ENCODE assay signal across 13 cellular contexts in the genomic region with DNA sequence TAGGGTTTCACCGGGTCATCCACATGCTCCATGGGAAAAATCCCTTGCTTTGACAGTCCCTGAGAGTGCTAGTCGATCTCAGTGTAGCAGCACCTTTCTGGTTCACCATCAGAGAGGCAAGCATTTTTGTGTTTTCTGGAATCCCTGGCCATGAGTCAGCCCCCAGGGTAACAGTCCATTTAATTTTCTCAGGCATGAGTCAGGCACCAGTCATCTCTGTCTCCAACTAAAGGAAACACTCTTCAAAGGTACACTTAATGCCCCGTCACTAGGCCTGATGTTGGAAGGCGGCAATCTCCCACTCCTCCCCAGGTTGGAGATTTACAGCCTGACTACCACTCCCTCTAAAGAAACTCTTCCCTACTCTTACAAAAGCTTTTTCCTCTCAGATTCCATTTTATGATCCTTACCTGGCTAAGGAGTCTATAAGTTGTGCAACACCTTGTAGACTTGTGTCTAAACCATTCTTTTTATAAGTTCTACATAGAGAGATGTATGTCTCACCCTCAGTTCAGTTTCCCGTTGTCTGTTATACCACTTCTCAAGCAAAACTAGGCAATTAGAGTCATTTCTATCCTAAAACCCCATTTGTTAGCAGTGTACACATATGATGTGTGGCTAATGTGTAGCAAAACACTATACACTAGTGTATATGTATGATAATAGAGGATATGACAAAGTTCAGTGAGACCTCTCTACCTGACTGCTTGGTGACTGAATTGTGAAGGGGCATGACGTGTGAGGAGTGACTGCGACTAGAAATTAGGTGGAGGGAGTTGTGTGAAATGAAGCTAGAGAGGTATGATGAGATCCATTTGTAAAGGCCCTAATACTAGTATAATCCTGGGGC. TPM values are rescaled to one million over a fixed set of nuclear protein-coding genes. Genes with fewer than 3 reads are reported as not detected.
DNase-seq lines count a peak whose midpoint lies in the region; ATAC-seq and TF ChIP-seq lines count a peak whose summit lies in the region.
"Had no signal": no experiment of that assay in that cellular context is flagged by ENCODE, and none has a peak within 500 bp of the region (broad histone marks: within the 10 kb centered on the region; RNA-seq: fewer than 3 reads in every experiment).

No MANE protein-coding gene starts in this region.

- H3K27ac ChIP-seq in RWPE2 (ENCODE audit: poor library complexity, severe bottlenecking) (peak overlapping the region; percentile 95), fibroblast of lung (ENCODE audit: insufficient read depth, low read length) (no peak overlapping the region), heart left ventricle (no peak overlapping the region)
- H3K27ac ChIP-seq: BLaER1 treated with 17β-estradiol and CSF1 and Interleukin-3, amounts not matched to agents 10 nM and 100 nM had no signal

- H3K4me1 Mint-ChIP-seq in activated naive CD4-positive, alpha-beta T cell treated with anti-CD3 and anti-CD28 coated beads, Interleukin-2, amount 10 ng/mL, durations not matched to agents 7 days and 5 days: peaks cover 16% of the 10 kb centered on the region
- H3K4me1 Mint-ChIP-seq in stimulated activated naive B cell treated with anti-CD40 and anti-IgM and Interleukin-4, amounts not matched to agents 10 μg/mL and 1 μg/mL and 100 μg/mL, for 72 hours: peaks cover 10 to 24% of the 10 kb centered on the region in 2 donors

- no peak overlapping the region for H3K4me3 ChIP-seq in RWPE2 (ENCODE audit: severe bottlenecking)
- H3K4me3 ChIP-seq in fibroblast of lung (replicated peaks in 1 of 4; ENCODE audit: control extremely low read depth in 1 of 4, insufficient read depth in 1 of 4, low read depth in 3 of 4, low read length in 4 of 4): no peak overlapping the region
- no peak overlapping the region for H3K4me3 ChIP-seq in heart left ventricle
- H3K4me3 ChIP-seq: BLaER1 treated with 17β-estradiol and CSF1 and Interleukin-3, amounts not matched to agents 10 nM and 100 nM; lung; skin epidermis had no signal

- H3K27me3 ChIP-seq in RWPE2 (ENCODE audit: insufficient read depth, poor library complexity, severe bottlenecking): no peaks in the 10 kb centered on the region
- no peaks in the 10 kb centered on the region for H3K27me3 ChIP-seq in fibroblast of lung (ENCODE audit: control insufficient read depth, insufficient read depth, low read length)
- no peaks in the 10 kb centered on the region for H3K27me3 ChIP-seq in heart left ventricle
- H3K27me3 ChIP-seq: BLaER1 treated with 17β-estradiol and CSF1 and Interleukin-3, amounts not matched to agents 10 nM and 100 nM had no signal

- H3K27ac Mint-ChIP-seq in activated naive CD4-positive, alpha-beta T cell treated with anti-CD3 and anti-CD28 coated beads, Interleukin-2, amount 50 U/mL, for 72 hours: no peak overlapping the region
- H3K27ac Mint-ChIP-seq in activated naive CD4-positive, alpha-beta T cell treated with anti-CD3 and anti-CD28 coated beads, Interleukin-2, amount 10 ng/mL, durations not matched to agents 7 days and 5 days: no peak overlapping the region
- H3K27ac Mint-ChIP-seq in stimulated activated naive B cell treated with anti-CD40 and anti-IgM and Interleukin-4, amounts not matched to agents 10 μg/mL and 1 μg/mL and 100 μg/mL, for 72 hours: no peak overlapping the region

- intact Hi-C loops in heart left ventricle (cut with DNase I): no loop called here

- H3K36me3 Mint-ChIP-seq in activated naive CD4-positive, alpha-beta T cell treated with anti-CD3 and anti-CD28 coated beads, Interleukin-2, amount 50 U/mL, for 72 hours: peaks cover 0 to 30% of the 10 kb centered on the region in 2 donors
- peaks cover 13% of the 10 kb centered on the region for H3K36me3 Mint-ChIP-seq in activated naive CD4-positive, alpha-beta T cell treated with anti-CD3 and anti-CD28 coated beads, Interleukin-2, amount 10 ng/mL, durations not matched to agents 7 days and 5 days
- H3K36me3 Mint-ChIP-seq in stimulated activated naive B cell treated with anti-CD40 and anti-IgM and Interleukin-4, amounts not matched to agents 10 μg/mL and 1 μg/mL and 100 μg/mL, for 72 hours: peaks cover 8 to 34% of the 10 kb centered on the region in 2 donors

- H3K4me1 ChIP-seq in RWPE2 (ENCODE audit: insufficient read depth, poor library complexity, severe bottlenecking) (peaks cover 36% of the 10 kb centered on the region), fibroblast of lung (ENCODE audit: control insufficient read depth, extremely low read depth, insufficient read depth, low read length) (peaks cover 6% of the 10 kb centered on the region), heart left ventricle (no peaks in the 10 kb centered on the region)
- H3K4me1 ChIP-seq: BLaER1 treated with 17β-estradiol and CSF1 and Interleukin-3, amounts not matched to agents 10 nM and 100 nM had no signal

- H3K9ac ChIP-seq in fibroblast of lung (ENCODE audit: insufficient read depth, low read length): no peak overlapping the region
- H3K9ac ChIP-seq: BLaER1 treated with 17β-estradiol and CSF1 and Interleukin-3, amounts not matched to agents 10 nM and 100 nM had no signal

- no peak for DNase-seq in activated naive CD4-positive, alpha-beta T cell treated with anti-CD3 and anti-CD28 coated beads, Interleukin-2, amount 50 U/mL, for 72 hours (ENCODE audit: low spot score in 2 of 2)
- DNase-seq in activated naive CD4-positive, alpha-beta T cell treated with anti-CD3 and anti-CD28 coated beads, Interleukin-2, amount 10 ng/mL, durations not matched to agents 7 days and 5 days: no peak
- DNase-seq in RWPE2 (ENCODE audit: low spot score): peak; percentile 90
- peak; percentile 59 to 93 for DNase-seq in fibroblast of lung (ENCODE audit: low read depth in 2 of 2)
- DNase-seq in stimulated activated naive B cell treated with anti-CD40 and anti-IgM and Interleukin-4, amounts not matched to agents 10 μg/mL and 1 μg/mL and 100 μg/mL, for 72 hours: no peak
- no peak for DNase-seq in activated CD8-positive, alpha-beta memory T cell treated with anti-CD3 and anti-CD28 coated beads, Interleukin-2, amount 50 U/mL, for 48 hours
- DNase-seq in activated effector memory CD4-positive, alpha-beta T cell treated with Interleukin-2 at 50 U/mL for 16 hours: no peak
- DNase-seq in heart left ventricle: no peak
- DNase-seq: effector memory CD4-positive, alpha-beta T cell; T-helper 2 cell had no signal

- no peaks in the 10 kb centered on the region for H3K36me3 ChIP-seq in RWPE2 (ENCODE audit: low read depth)
- no peaks in the 10 kb centered on the region for H3K36me3 ChIP-seq in fibroblast of lung (ENCODE audit: control insufficient read depth, insufficient read depth, low read length)
- H3K36me3 ChIP-seq in heart left ventricle: peaks cover 0 to 6% (median 0%) of the 10 kb centered on the region in 9 donors

- H3K9me3 Mint-ChIP-seq in activated naive CD4-positive, alpha-beta T cell treated with anti-CD3 and anti-CD28 coated beads, Interleukin-2, amount 50 U/mL, for 72 hours: peaks cover 25 to 28% of the 10 kb centered on the region in 2 donors
- peaks cover 8% of the 10 kb centered on the region for H3K9me3 Mint-ChIP-seq in activated naive CD4-positive, alpha-beta T cell treated with anti-CD3 and anti-CD28 coated beads, Interleukin-2, amount 10 ng/mL, durations not matched to agents 7 days and 5 days
- H3K9me3 Mint-ChIP-seq in stimulated activated naive B cell treated with anti-CD40 and anti-IgM and Interleukin-4, amounts not matched to agents 10 μg/mL and 1 μg/mL and 100 μg/mL, for 72 hours: peaks cover 14 to 20% of the 10 kb centered on the region in 2 donors

- H4K20me1 ChIP-seq in fibroblast of lung (ENCODE audit: control insufficient read depth, extremely low read depth, insufficient read depth, low read length): no peaks in the 10 kb centered on the region
- H4K20me1 ChIP-seq: BLaER1 treated with 17β-estradiol and CSF1 and Interleukin-3, amounts not matched to agents 10 nM and 100 nM had no signal

- no peak for TF ChIP-seq CTCF in RWPE2 (IDR thresholded peaks at IDR 0.05; ENCODE audit: poor library complexity, severe bottlenecking)
- no peak for TF ChIP-seq CTCF in fibroblast of lung (conservative IDR thresholded peaks at IDR 0.05 in 1 of 2, IDR thresholded peaks at IDR 0.05 in 1 of 2; ENCODE audit: low read depth in 1 of 2, low read length in 2 of 2)
- no peak for TF ChIP-seq CTCF in heart left ventricle (IDR thresholded peaks at IDR 0.05)

- CTCF ChIA-PET in activated naive CD4-positive, alpha-beta T cell treated with anti-CD3 and anti-CD28 coated beads, Interleukin-2, amount 10 ng/mL, durations not matched to agents 7 days and 5 days (lab: Charles Lee): no interaction called here

- peaks cover 12% of the 10 kb centered on the region for H3K27me3 Mint-ChIP-seq in activated naive CD4-positive, alpha-beta T cell treated with anti-CD3 and anti-CD28 coated beads, Interleukin-2, amount 10 ng/mL, durations not matched to agents 7 days and 5 days
- H3K27me3 Mint-ChIP-seq in stimulated activated naive B cell treated with anti-CD40 and anti-IgM and Interleukin-4, amounts not matched to agents 10 μg/mL and 1 μg/mL and 100 μg/mL, for 72 hours: no peaks in the 10 kb centered on the region

- 92 to 94% (median 93%) methylated on average over 7 of the region's 7 CpGs for WGBS in heart left ventricle, 4 donors

- H3K9me3 ChIP-seq in RWPE2 (ENCODE audit: severe bottlenecking) (no peaks in the 10 kb centered on the region), fibroblast of lung (ENCODE audit: control insufficient read depth, insufficient read depth, low read depth, low read length) (no peaks in the 10 kb centered on the region), heart left ventricle (peaks cover 0 to 32% (median 2%) of the 10 kb centered on the region in 12 donors)

- ATAC-seq in activated naive CD4-positive, alpha-beta T cell treated with anti-CD3 and anti-CD28 coated beads, Interleukin-2, amount 50 U/mL, for 72 hours: peak; percentile 77 to 89
- ATAC-seq in RWPE2 (ENCODE audit: low read depth): peak; percentile 98
- peak; percentile 41 to 54 for ATAC-seq in stimulated activated naive B cell treated with anti-CD40 and anti-IgM and Interleukin-4, amounts not matched to agents 10 μg/mL and 1 μg/mL and 100 μg/mL, for 72 hours (replicated peaks)
- ATAC-seq in heart left ventricle: no peak

- H3K4me3 Mint-ChIP-seq in activated naive CD4-positive, alpha-beta T cell treated with anti-CD3 and anti-CD28 coated beads, Interleukin-2, amount 10 ng/mL, durations not matched to agents 7 days and 5 days: no peak overlapping the region
- H3K4me3 Mint-ChIP-seq in stimulated activated naive B cell treated with anti-CD40 and anti-IgM and Interleukin-4, amounts not matched to agents 10 μg/mL and 1 μg/mL and 100 μg/mL, for 72 hours: no peak overlapping the region

- no peak overlapping the region for H3K4me2 ChIP-seq in fibroblast of lung (ENCODE audit: extremely low read depth, insufficient read depth, low read length)
- H3K4me2 ChIP-seq: BLaER1 treated with 17β-estradiol and CSF1 and Interleukin-3, amounts not matched to agents 10 nM and 100 nM had no signal

- no peak overlapping the region for H2AFZ ChIP-seq in fibroblast of lung (ENCODE audit: low read length)

- TF ChIP-seq POLR2A in heart left ventricle (IDR thresholded peaks at IDR 0.05): no peak

- no peaks in the 10 kb centered on the region for H3K79me2 ChIP-seq in fibroblast of lung (ENCODE audit: control insufficient read depth, insufficient read depth, low read length)

RNA-seq across cellular contexts. Expression of gene TMEM19, which starts 24.6 kb away (rescaled TPM):
- 10 to 100 TPM; 13.7 to 15.1 TPM for total RNA-seq in activated naive CD4-positive, alpha-beta T cell treated with anti-CD3 and anti-CD28 coated beads, Interleukin-2, amount 50 U/mL, for 72 hours
- total RNA-seq in fibroblast of lung: 21.6 and 25.1 TPM in 2 replicates
- 19.6 and 30.5 TPM in 2 replicates for polyA plus RNA-seq in fibroblast of lung
- polyA plus RNA-seq in fibroblast of lung (2012): 13.3 and 14.1 TPM in 2 replicates
- polyA minus RNA-seq in fibroblast of lung (ENCODE audit: low replicate concordance): 14.1 and 20.7 TPM in 2 replicates
- 10 to 100 TPM; 15.5 to 39.5 (median 28.8) TPM for total RNA-seq in heart left ventricle
- 10 to 100 TPM in 1 of 2 donors, 1 to 10 TPM in 1; 8.8 to 24.6 TPM for polyA plus RNA-seq in heart left ventricle

RNA-seq across cellular contexts. Expression of gene RAB21, which starts 44.2 kb away (rescaled TPM):
- 10 to 100 TPM; 62.6 to 88.4 TPM for total RNA-seq in activated naive CD4-positive, alpha-beta T cell treated with anti-CD3 and anti-CD28 coated beads, Interleukin-2, amount 50 U/mL, for 72 hours
- total RNA-seq in fibroblast of lung: 9.0 and 11.4 TPM in 2 replicates
- polyA plus RNA-seq in fibroblast of lung: 27.4 and 29.7 TPM in 2 replicates
- 44.5 and 49.2 TPM in 2 replicates for polyA plus RNA-seq in fibroblast of lung (2012)
- 1.8 and 7.3 TPM in 2 replicates for polyA minus RNA-seq in fibroblast of lung (ENCODE audit: low replicate concordance)
- 100 to 1,000 TPM in 7 of 9 donors, 10 to 100 TPM in 2; 42.4 to 236 (median 198) TPM for total RNA-seq in heart left ventricle
- polyA plus RNA-seq in heart left ventricle: 10 to 100 TPM; 25.3 to 81.8 TPM

RNA-seq across cellular contexts. Expression of gene THAP2, which starts 46.4 kb away (rescaled TPM):
- total RNA-seq in activated naive CD4-positive, alpha-beta T cell treated with anti-CD3 and anti-CD28 coated beads, Interleukin-2, amount 50 U/mL, for 72 hours: 1 to 10 TPM; 7.2 to 7.8 TPM
- total RNA-seq in fibroblast of lung (5.6 and 6.9 TPM in 2 replicates), heart left ventricle (10 to 100 TPM in 1 of 9 donors, 1 to 10 TPM in 8; 2.2 to 13.1 (median 4.9) TPM)
- polyA plus RNA-seq in fibroblast of lung (1.5 and 2.3 TPM in 2 replicates), heart left ventricle (1 to 10 TPM; 3.2 to 3.7 TPM)
- 1.6 and 2.5 TPM in 2 replicates for polyA plus RNA-seq in fibroblast of lung (2012)
- 0.19 and 0.79 TPM in 2 replicates for polyA minus RNA-seq in fibroblast of lung (ENCODE audit: low replicate concordance)

RNA-seq across cellular contexts. Expression of gene ZFC3H1, which starts 46.9 kb away (rescaled TPM):
- 10 to 100 TPM; 71.3 to 88.8 TPM for total RNA-seq in activated naive CD4-positive, alpha-beta T cell treated with anti-CD3 and anti-CD28 coated beads, Interleukin-2, amount 50 U/mL, for 72 hours
- 21.8 and 30.7 TPM in 2 replicates for total RNA-seq in fibroblast of lung
- polyA plus RNA-seq in fibroblast of lung: 23.2 and 33.1 TPM in 2 replicates
- 9.1 and 13.4 TPM in 2 replicates for polyA plus RNA-seq in fibroblast of lung (2012)
- polyA minus RNA-seq in fibroblast of lung (ENCODE audit: low replicate concordance): 3.1 and 3.7 TPM in 2 replicates
- 10 to 100 TPM; 15.6 to 27.3 (median 18.2) TPM for total RNA-seq in heart left ventricle
- 10 to 100 TPM in 1 of 2 donors, 1 to 10 TPM in 1; 9.8 to 11.2 TPM for polyA plus RNA-seq in heart left ventricle

Comparison
In these comparisons a context has a peak if more than half of its experiments do, and no peak if none do; other contexts are left out.
1. ATAC-seq: peak in activated naive CD4-positive, alpha-beta T cell treated with anti-CD3 and anti-CD28 coated beads, Interleukin-2, amount 50 U/mL, for 72 hours (2 of 2), RWPE2 (single experiment) and stimulated activated naive B cell treated with anti-CD40 and anti-IgM and Interleukin-4, amounts not matched to agents 10 μg/mL and 1 μg/mL and 100 μg/mL, for 72 hours (2 of 2); none in heart left ventricle (0 of 4).
2. DNase-seq: peak in RWPE2 (single experiment) and fibroblast of lung (2 of 2); none in activated naive CD4-positive, alpha-beta T cell treated with anti-CD3 and anti-CD28 coated beads, Interleukin-2, amount 50 U/mL, for 72 hours (0 of 2), activated naive CD4-positive, alpha-beta T cell treated with anti-CD3 and anti-CD28 coated beads, Interleukin-2, amount 10 ng/mL, durations not matched to agents 7 days and 5 days (single experiment), stimulated activated naive B cell treated with anti-CD40 and anti-IgM and Interleukin-4, amounts not matched to agents 10 μg/mL and 1 μg/mL and 100 μg/mL, for 72 hours (single experiment), activated CD8-positive, alpha-beta memory T cell treated with anti-CD3 and anti-CD28 coated beads, Interleukin-2, amount 50 U/mL, for 48 hours (single experiment), activated effector memory CD4-positive, alpha-beta T cell treated with Interleukin-2 at 50 U/mL for 16 hours (single experiment) and heart left ventricle (0 of 5).